16 cellular contexts compared by ENCODE assay signal in genomic region chr17:36611345-36612072, GRCh38. TPM values are rescaled to one million over a fixed set of nuclear protein-coding genes. Genes with fewer than 3 reads are reported as not detected.
A peak's percentile ranks its signal among the peaks of the same experiment; 100 is the strongest.
DNase-seq lines count a peak whose midpoint lies in the region; TF ChIP-seq lines count a peak whose summit lies in the region.
"Had no signal": no experiment of that assay in that cellular context is flagged by ENCODE, and none has a peak within 500 bp of the region (broad histone marks: within the 10 kb centered on the region; RNA-seq: fewer than 3 reads in every experiment).

No MANE protein-coding gene starts in this region.

- DNase-seq in AG10803 (ENCODE audit: low read depth) (peak; percentile 61), LHCN-M2 (ENCODE audit: low read depth) (peak; percentile 44), brain microvascular endothelial cell (peak; percentile 82), iris pigment epithelial cell (ENCODE audit: low read depth) (peak; percentile 93), substantia nigra (lab: John Stamatoyannopoulos, UW) (no peak), NCI-H2227 (lab: John Stamatoyannopoulos, UW; ENCODE audit: unreplicated experiment) (no peak), superior temporal gyrus (ENCODE audit: extremely low spot score) (no peak), LoVo (ENCODE audit: low spot score) (no peak)
- DNase-seq: dorsolateral prefrontal cortex; heart left ventricle; naive thymus-derived CD8-positive, alpha-beta T cell; NCI-H2029 treated with DMSO at 0.1 percent for 48 hours; right cardiac atrium; stimulated activated naive CD4-positive, alpha-beta T cell treated with Interleukin-2 at 50 U/mL for 16 hours had no signal

- H3K36me3 ChIP-seq in brain microvascular endothelial cell (replicated peaks): peaks cover 3% of the 10 kb centered on the region
- H3K36me3 ChIP-seq: heart left ventricle had no signal

- H3K27ac ChIP-seq in brain microvascular endothelial cell: no peak overlapping the region
- no peak overlapping the region for H3K27ac ChIP-seq in substantia nigra (ENCODE audit: low read depth, low read length, poor library complexity, severe bottlenecking)
- H3K27ac ChIP-seq: C4-2B, dorsolateral prefrontal cortex, heart left ventricle, SK-N-MC had no signal

- in situ Hi-C loops in brain microvascular endothelial cell (cut with HindIII; ENCODE audit: low pct_ligation_motif_present, low sequenced_read_pairs): no loop called here

- H3K27me3 ChIP-seq in brain microvascular endothelial cell (replicated peaks): no peaks in the 10 kb centered on the region
- H3K27me3 ChIP-seq: dorsolateral prefrontal cortex had no signal

- TF ChIP-seq CTCF in AG10803 (conservative IDR thresholded peaks at IDR 0.05; ENCODE audit: low read length): no peak
- no peak for TF ChIP-seq CTCF in brain microvascular endothelial cell (IDR thresholded peaks at IDR 0.05; ENCODE audit: low read depth, low read length, missing control alignments)

- H3K4me3 ChIP-seq in AG10803 (ENCODE audit: low read length): no peak overlapping the region
- no peak overlapping the region for H3K4me3 ChIP-seq in brain microvascular endothelial cell (ENCODE audit: low read depth, low read length)
- H3K4me3 ChIP-seq: dorsolateral prefrontal cortex, heart left ventricle, SK-N-MC had no signal

RNA-seq across cellular contexts. Expression of gene MRM1, which starts 10.1 kb away (rescaled TPM):
- total RNA-seq in LHCN-M2 (2014; rRNA removed): 10.8 and 11.2 TPM in 2 replicates
- polyA plus RNA-seq in LHCN-M2 (2012): 4.0 TPM

RNA-seq across cellular contexts. Expression of gene DHRS11, which starts 19.8 kb away (rescaled TPM):
- 8.7 and 9.3 TPM in 2 replicates for total RNA-seq in LHCN-M2 (2014; rRNA removed)
- 8.4 TPM for polyA plus RNA-seq in LHCN-M2 (2012)

Comparison
In these comparisons a context has a peak if more than half of its experiments do, and no peak if none do; other contexts are left out.
1. DNase-seq: peak in AG10803 (single experiment), LHCN-M2 (single experiment), brain microvascular endothelial cell (single experiment) and iris pigment epithelial cell (single experiment); none in substantia nigra (0 of 49), NCI-H2227 (single experiment), superior temporal gyrus (single experiment) and LoVo (single experiment).